ENCODE assay signal across 11 cellular contexts in the genomic region with DNA sequence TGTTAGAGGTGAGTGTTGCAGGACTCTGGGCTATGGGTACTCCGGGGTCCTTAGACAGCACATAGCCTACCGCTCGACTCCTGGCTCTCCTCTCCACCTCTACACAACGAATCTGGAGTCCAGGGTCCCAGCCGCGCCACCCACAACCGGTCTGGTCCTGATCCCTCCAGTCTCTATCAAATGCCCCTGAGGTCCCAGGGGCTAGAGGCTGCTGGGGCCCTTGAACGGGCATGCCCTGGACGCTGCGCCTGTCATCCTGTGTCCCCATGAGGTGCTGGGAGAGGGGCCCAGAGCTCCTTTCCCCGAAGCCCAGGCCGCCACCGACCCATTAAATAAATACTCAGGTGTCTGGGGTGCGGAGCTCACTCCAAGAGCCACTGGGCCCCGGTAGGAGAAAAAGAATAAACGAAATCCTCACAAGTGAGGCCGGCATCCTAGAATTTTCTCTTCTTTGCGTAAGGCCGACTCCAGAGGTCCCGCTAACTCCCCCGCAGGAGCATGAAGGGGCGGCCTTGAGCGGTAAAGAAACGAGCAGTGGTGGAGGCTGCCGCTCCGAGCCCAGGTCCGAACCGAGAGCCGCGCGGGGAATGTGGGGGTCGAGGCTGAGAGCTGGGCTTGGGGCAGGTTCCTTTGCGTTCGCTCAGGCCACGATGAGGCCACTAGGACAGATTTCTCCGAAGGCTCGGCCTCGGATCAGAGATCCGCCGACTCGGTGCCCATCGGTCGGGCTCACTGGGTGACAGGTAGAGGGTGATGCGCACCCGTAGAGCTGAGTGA.
A peak's percentile ranks its signal among the peaks of the same experiment; 100 is the strongest.
DNase-seq lines count a peak whose midpoint lies in the region; ATAC-seq and TF ChIP-seq lines count a peak whose summit lies in the region.
"Had no signal": no experiment of that assay in that cellular context is flagged by ENCODE, and none has a peak within 500 bp of the region (broad histone marks: within the 10 kb centered on the region; RNA-seq: fewer than 3 reads in every experiment).

No MANE protein-coding gene starts in this region.

- H3K27me3 Mint-ChIP-seq in MCF 10A (ENCODE audit: insufficient read depth, unreplicated experiment) = no peaks in the 10 kb centered on the region
- peaks cover 42% of the 10 kb centered on the region for H3K27me3 Mint-ChIP-seq in activated CD4-positive, alpha-beta memory T cell treated with anti-CD3 and anti-CD28 coated beads for 36 hours

- H3K4me1 ChIP-seq in breast epithelium = peaks cover 3 to 16% of the 10 kb centered on the region in 2 donors
- H3K4me1 ChIP-seq in suprapubic skin = peaks cover 49% of the 10 kb centered on the region
- no peaks in the 10 kb centered on the region for H3K4me1 ChIP-seq in right cardiac atrium (ENCODE audit: control insufficient read depth, insufficient read depth, low read length)
- H3K4me1 ChIP-seq: BE2C had no signal

- DNase-seq in MCF 10A (ENCODE audit: unreplicated experiment) = no peak
- DNase-seq in breast epithelium (ENCODE audit: low spot score in 2 of 2) = no peak
- no peak for DNase-seq in activated CD4-positive, alpha-beta memory T cell treated with anti-CD3 and anti-CD28 coated beads for 36 hours
- DNase-seq in suprapubic skin (ENCODE audit: low spot score in 2 of 2) = peak in 1 of 2 donors; percentile 57
- no peak for DNase-seq in dedifferentiated amniotic fluid mesenchymal stem cell (ENCODE audit: extremely low spot score)
- no peak for DNase-seq in activated T-cell treated with anti-CD3 and anti-CD28 coated beads, Interleukin-2, amount 50 U/mL, for 1 hour
- DNase-seq in right cardiac atrium = no peak
- DNase-seq: BE2C, brain microvascular endothelial cell, SHP77 treated with DMSO at 0.1 percent for 48 hours had no signal

- H3K36me3 Mint-ChIP-seq in MCF 10A (ENCODE audit: insufficient read depth, unreplicated experiment) = no peaks in the 10 kb centered on the region
- no peaks in the 10 kb centered on the region for H3K36me3 Mint-ChIP-seq in activated CD4-positive, alpha-beta memory T cell treated with anti-CD3 and anti-CD28 coated beads for 36 hours

- peak overlapping the region in 1 of 3 donors; percentile 73 for H3K4me3 ChIP-seq in breast epithelium
- H3K4me3 ChIP-seq in iPS-18c (ENCODE audit: insufficient read depth, low read depth, low read length) = peak overlapping the region; percentile 79
- peak overlapping the region; percentile 72 for H3K4me3 ChIP-seq in suprapubic skin
- H3K4me3 ChIP-seq in right cardiac atrium (ENCODE audit: low read length) = no peak overlapping the region

- H3K27ac ChIP-seq in breast epithelium (no peak overlapping the region), suprapubic skin (no peak overlapping the region), right cardiac atrium (ENCODE audit: low read length) (no peak overlapping the region)
- H3K27ac ChIP-seq: brain microvascular endothelial cell had no signal

- ATAC-seq in right cardiac atrium = no peak

- H3K9me3 ChIP-seq in breast epithelium (no peaks in the 10 kb centered on the region), iPS-18c (ENCODE audit: control insufficient read depth, insufficient read depth, low read length) (no peaks in the 10 kb centered on the region), suprapubic skin (no peaks in the 10 kb centered on the region), right cardiac atrium (ENCODE audit: control insufficient read depth, low read length) (no peaks in the 10 kb centered on the region)
- H3K9me3 ChIP-seq: BE2C had no signal

- BruUV-seq in MCF 10A (replicated peaks; lab: Mats Ljungman, UMichigan) = TSS peak; percentile 26

- intact Hi-C loops in MCF 10A (cut with micrococcal nuclease) (no loop called here), breast epithelium (cut with DNase I; ENCODE audit: low total_unique reads) (no loop called here), right cardiac atrium (cut with DNase I) (no loop called here)
- intact Hi-C loops in activated CD4-positive, alpha-beta memory T cell treated with anti-CD3 and anti-CD28 coated beads for 36 hours (cut with micrococcal nuclease) = no loop called here

- CTCF ChIA-PET in MCF 10A (lab: Yijun Ruan, JAX) = interaction anchor here (0.6 kb wide), 2 partner anchors 57 to 133 kb away, joined by 3 to 4 read pairs; no protein-coding TSS in a partner anchor
- CTCF ChIA-PET in activated CD4-positive, alpha-beta memory T cell treated with anti-CD3 and anti-CD28 coated beads for 36 hours (lab: Charles Lee) = interaction anchor here (1.9 kb wide), 1 partner anchor 47 kb away, joined by 6 read pairs; no protein-coding TSS in a partner anchor

- no peaks in the 10 kb centered on the region for H3K9me3 Mint-ChIP-seq in MCF 10A (ENCODE audit: unreplicated experiment)
- H3K9me3 Mint-ChIP-seq in activated CD4-positive, alpha-beta memory T cell treated with anti-CD3 and anti-CD28 coated beads for 36 hours = no peaks in the 10 kb centered on the region

- peaks cover 6 to 56% of the 10 kb centered on the region in 2 donors for H3K27me3 ChIP-seq in breast epithelium
- H3K27me3 ChIP-seq in suprapubic skin = peaks cover 73% of the 10 kb centered on the region
- H3K27me3 ChIP-seq in right cardiac atrium (ENCODE audit: control insufficient read depth, insufficient read depth) = no peaks in the 10 kb centered on the region

- H3K36me3 ChIP-seq in breast epithelium (no peaks in the 10 kb centered on the region), suprapubic skin (no peaks in the 10 kb centered on the region)
- H3K36me3 ChIP-seq: BE2C, brain microvascular endothelial cell had no signal

- H3K27ac Mint-ChIP-seq in MCF 10A (ENCODE audit: low read depth, unreplicated experiment) = no peak overlapping the region
- no peak overlapping the region for H3K27ac Mint-ChIP-seq in activated CD4-positive, alpha-beta memory T cell treated with anti-CD3 and anti-CD28 coated beads for 36 hours

- peak overlapping the region; percentile 68 for H3K4me3 Mint-ChIP-seq in MCF 10A (ENCODE audit: unreplicated experiment)
- H3K4me3 Mint-ChIP-seq in activated CD4-positive, alpha-beta memory T cell treated with anti-CD3 and anti-CD28 coated beads for 36 hours = peak overlapping the region; percentile 32

- no peak for TF ChIP-seq CTCF in MCF 10A (IDR thresholded peaks at IDR 0.05; ENCODE audit: unreplicated experiment)
- no peak for TF ChIP-seq CTCF in breast epithelium (IDR thresholded peaks at IDR 0.05)
- TF ChIP-seq CTCF in suprapubic skin (IDR thresholded peaks at IDR 0.05) = no peak

- 57% methylated on average over 29 of the region's 45 CpGs for WGBS in suprapubic skin
- 14% methylated on average over 45 of the region's 45 CpGs for WGBS in right cardiac atrium

- TF ChIP-seq EP300 in suprapubic skin (IDR thresholded peaks at IDR 0.05) = no peak

- H3K4me1 Mint-ChIP-seq in MCF 10A (ENCODE audit: insufficient read depth, unreplicated experiment) = no peaks in the 10 kb centered on the region
- H3K4me1 Mint-ChIP-seq in activated CD4-positive, alpha-beta memory T cell treated with anti-CD3 and anti-CD28 coated beads for 36 hours (ENCODE audit: low read depth) = peaks cover 20% of the 10 kb centered on the region

- TF ChIP-seq POLR2A in breast epithelium (IDR thresholded peaks at IDR 0.05) = no peak
- TF ChIP-seq POLR2A in suprapubic skin (IDR thresholded peaks at IDR 0.05) = no peak

- POLR2A ChIA-PET in MCF 10A (lab: Yijun Ruan, JAX) = interaction anchor here (1.2 kb wide), 1 partner anchor 87 kb away, joined by 4 read pairs; no protein-coding TSS in a partner anchor
- POLR2A ChIA-PET in activated CD4-positive, alpha-beta memory T cell treated with anti-CD3 and anti-CD28 coated beads for 36 hours (lab: Charles Lee) = no interaction called here
